15 cellular contexts compared by ENCODE assay signal in genomic region chr11:117092951-117093590, GRCh38. TPM values are rescaled to one million over a fixed set of nuclear protein-coding genes. Genes with fewer than 3 reads are reported as not detected.
DNase-seq lines count a peak whose midpoint lies in the region; ATAC-seq and TF ChIP-seq lines count a peak whose summit lies in the region.
"Had no signal": no experiment of that assay in that cellular context is flagged by ENCODE, and none has a peak within 500 bp of the region (broad histone marks: within the 10 kb centered on the region; RNA-seq: fewer than 3 reads in every experiment).

No MANE protein-coding gene starts in this region.

- H3K36me3 ChIP-seq in upper lobe of left lung, result no peaks in the 10 kb centered on the region
- H3K36me3 ChIP-seq: ovary had no signal

- TF ChIP-seq EP300 in upper lobe of left lung (IDR thresholded peaks at IDR 0.05), result no peak

- intact Hi-C loops in activated CD4-positive, alpha-beta T cell treated with anti-CD3 and anti-CD28 coated beads for 36 hours (cut with DNase I, micrococcal nuclease), result loop anchor here (1.0 to 2.0 kb wide), 6 partner anchors 14 to 107 kb away; no protein-coding TSS in a partner anchor

- no peaks in the 10 kb centered on the region for H3K9me3 ChIP-seq in upper lobe of left lung
- H3K9me3 ChIP-seq: ovary had no signal

- no peaks in the 10 kb centered on the region for H3K27me3 ChIP-seq in upper lobe of left lung
- H3K27me3 ChIP-seq: ovary had no signal

- 64 to 70% methylated on average over 5 of the region's 5 CpGs for WGBS in upper lobe of left lung, 2 donors

- ATAC-seq in activated CD4-positive, alpha-beta T cell treated with anti-CD3 and anti-CD28 coated beads for 36 hours, result peak; percentile 77
- ATAC-seq in HG03439 (IDR thresholded peaks at IDR 0.05; ENCODE audit: unreplicated experiment) (peak; percentile 38), HG03196 (IDR thresholded peaks at IDR 0.05; ENCODE audit: unreplicated experiment) (no peak), upper lobe of left lung (ENCODE audit: low FRiP score in 2 of 2) (no peak)

- DNase-seq in activated CD4-positive, alpha-beta T cell treated with anti-CD3 and anti-CD28 coated beads for 36 hours, result no peak
- DNase-seq in activated CD4-positive, alpha-beta T cell treated with anti-CD3 and anti-CD28 coated beads, Interleukin-2, amount 50 U/mL, for 48 hours, result no peak
- DNase-seq in coronary artery (ENCODE audit: low spot score), result no peak
- DNase-seq in substantia nigra (lab: John Stamatoyannopoulos, UW), result no peak
- no peak for DNase-seq in mesenteric fat pad (ENCODE audit: low spot score)
- DNase-seq in upper lobe of left lung, result no peak
- DNase-seq: 8988T; DMS79 treated with DMSO at 0.1 percent for 48 hours; GOT3; kidney; NCI-H510A treated with DMSO at 0.1 percent for 48 hours; ovary; stimulated activated CD4-positive, alpha-beta T cell treated with anti-CD3 and anti-CD28 coated beads, Interleukin-4, amount 100 ng/mL, for 1 hour had no signal

- H3K4me1 Mint-ChIP-seq in activated CD4-positive, alpha-beta T cell treated with anti-CD3 and anti-CD28 coated beads for 36 hours, result peaks cover 82% of the 10 kb centered on the region

- H3K4me3 Mint-ChIP-seq in activated CD4-positive, alpha-beta T cell treated with anti-CD3 and anti-CD28 coated beads for 36 hours, result peak overlapping the region; percentile 32

- H3K27ac Mint-ChIP-seq in activated CD4-positive, alpha-beta T cell treated with anti-CD3 and anti-CD28 coated beads for 36 hours, result peak overlapping the region; percentile 76

- CTCF ChIA-PET in activated CD4-positive, alpha-beta T cell treated with anti-CD3 and anti-CD28 coated beads for 36 hours (lab: Charles Lee), result interaction anchor here (1.0 to 1.6 kb wide), 5 partner anchors 10 to 30 kb away, joined by 3 to 7 read pairs (median 5); no protein-coding TSS in a partner anchor

- POLR2A ChIA-PET in activated CD4-positive, alpha-beta T cell treated with anti-CD3 and anti-CD28 coated beads for 36 hours (lab: Charles Lee), result interaction anchor here (0.5 to 1.0 kb wide), 4 partner anchors 66 to 106 kb away, joined by 3 to 6 read pairs (median 5); no protein-coding TSS in a partner anchor

- H3K4me3 ChIP-seq in coronary artery, result no peak overlapping the region
- H3K4me3 ChIP-seq in upper lobe of left lung, result no peak overlapping the region
- H3K4me3 ChIP-seq: ovary had no signal

- H3K27me3 Mint-ChIP-seq in activated CD4-positive, alpha-beta T cell treated with anti-CD3 and anti-CD28 coated beads for 36 hours, result no peaks in the 10 kb centered on the region

- no peak for TF ChIP-seq POLR2A in upper lobe of left lung (IDR thresholded peaks at IDR 0.05)

- peak overlapping the region; percentile 38 to 66 for H3K27ac ChIP-seq in coronary artery
- H3K27ac ChIP-seq in substantia nigra (ENCODE audit: low read depth, low read length, poor library complexity, severe bottlenecking), result peak overlapping the region; percentile 52
- H3K27ac ChIP-seq in upper lobe of left lung, result no peak overlapping the region

- peaks cover 24% of the 10 kb centered on the region for H3K36me3 Mint-ChIP-seq in activated CD4-positive, alpha-beta T cell treated with anti-CD3 and anti-CD28 coated beads for 36 hours (ENCODE audit: low read depth)

- H3K9me3 Mint-ChIP-seq in activated CD4-positive, alpha-beta T cell treated with anti-CD3 and anti-CD28 coated beads for 36 hours (ENCODE audit: low read depth), result peaks cover 6% of the 10 kb centered on the region

- TF ChIP-seq CTCF in coronary artery (IDR thresholded peaks at IDR 0.05), result no peak
- no peak for TF ChIP-seq CTCF in upper lobe of left lung (IDR thresholded peaks at IDR 0.05)

- peaks cover 24 to 49% (median 29%) of the 10 kb centered on the region in 4 donors for H3K4me1 ChIP-seq in upper lobe of left lung

RNA-seq across cellular contexts. Expression of gene SIK3, which starts 5.2 kb away (rescaled TPM):
- 10 to 100 TPM; 23.6 to 25.3 TPM for total RNA-seq in activated CD4-positive, alpha-beta T cell treated with anti-CD3 and anti-CD28 coated beads for 36 hours
- total RNA-seq in mesenteric fat pad, result 39.2 TPM
- total RNA-seq in upper lobe of left lung, result 100 to 1,000 TPM in 1 of 6 donors, 10 to 100 TPM in 5; 26.9 to 115 (median 43.7) TPM

RNA-seq across cellular contexts. Expression of gene PAFAH1B2, which starts 51.0 kb away (rescaled TPM):
- total RNA-seq in activated CD4-positive, alpha-beta T cell treated with anti-CD3 and anti-CD28 coated beads for 36 hours, result 10 to 100 TPM; 44.8 to 57.5 TPM
- total RNA-seq in mesenteric fat pad (110 TPM), upper lobe of left lung (100 to 1,000 TPM in 1 of 6 donors, 10 to 100 TPM in 5; 63.9 to 101 (median 81.3) TPM)

Comparison
In these comparisons a context has a peak if more than half of its experiments do, and no peak if none do; other contexts are left out.
1. ATAC-seq: peak in activated CD4-positive, alpha-beta T cell treated with anti-CD3 and anti-CD28 coated beads for 36 hours (single experiment) and HG03439 (single experiment); none in HG03196 (single experiment) and upper lobe of left lung (0 of 2).
2. H3K27ac ChIP-seq: peak in coronary artery (2 of 2) and substantia nigra (single experiment); none in upper lobe of left lung (0 of 4).